In genomic region chr15:42858999-42859789, GRCh38 we compare ENCODE assay signal across 28 cellular contexts.
A peak's percentile ranks its signal among the peaks of the same experiment; 100 is the strongest.
DNase-seq lines count a peak whose midpoint lies in the region; ATAC-seq and TF ChIP-seq lines count a peak whose summit lies in the region.
"Had no signal": no experiment of that assay in that cellular context is flagged by ENCODE, and none has a peak within 500 bp of the region (broad histone marks: within the 10 kb centered on the region; RNA-seq: fewer than 3 reads in every experiment).

No MANE protein-coding gene starts in this region.

- no peak overlapping the region for H2AFZ ChIP-seq in GM23248
- H2AFZ ChIP-seq: GM23338, hepatocyte had no signal

- no peaks in the 10 kb centered on the region for H3K27me3 Mint-ChIP-seq in chondrocyte (ENCODE audit: low read depth)
- H3K27me3 Mint-ChIP-seq: CD4-positive, alpha-beta T cell; natural killer cell treated with Interleukin-12 subunit alpha and Interleukin-12 subunit beta and Interleukin-15 and Interleukin-18, amount 100 ng/mL, for 72 hours had no signal

- H3K27ac Mint-ChIP-seq in chondrocyte (ENCODE audit: unreplicated experiment): peak overlapping the region; percentile 89
- H3K27ac Mint-ChIP-seq: CD4-positive, alpha-beta T cell; GM23338; natural killer cell treated with Interleukin-12 subunit alpha and Interleukin-12 subunit beta and Interleukin-15 and Interleukin-18, amount 100 ng/mL, for 72 hours; T-helper 2 cell treated with Interferon-gamma antibody and Interleukin-4, amounts not matched to agents 5 μg/mL and 100 μg/mL, for 36 hours had no signal

- H3K27me3 ChIP-seq in left ventricle myocardium inferior (ENCODE audit: low read depth) (no peaks in the 10 kb centered on the region), psoas muscle (ENCODE audit: insufficient read depth in 3 of 3, low read length in 2 of 3) (no peaks in the 10 kb centered on the region), GM23248 (replicated peaks; ENCODE audit: insufficient read depth) (no peaks in the 10 kb centered on the region)
- H3K27me3 ChIP-seq: hepatocyte, pancreas, right lobe of liver, stomach, tibial nerve had no signal

- 93 to 98% (median 94%) methylated on average over 2 of the region's 2 CpGs for WGBS in psoas muscle, 3 donors
- WGBS in GM23248 (ENCODE audit: low coverage in 1 of 2, low lambda C conversion rate in 2 of 2, missing lambda C conversion rate in 2 of 2), 2 experiments: 93% methylated on average over 2 of the region's 2 CpGs

- H3F3A ChIP-seq in GM23248 (ENCODE audit: insufficient read depth): no peaks in the 10 kb centered on the region

- H3K9me3 Mint-ChIP-seq in chondrocyte (ENCODE audit: low read depth): peaks cover 20% of the 10 kb centered on the region
- H3K9me3 Mint-ChIP-seq: CD4-positive, alpha-beta T cell; natural killer cell treated with Interleukin-12 subunit alpha and Interleukin-12 subunit beta and Interleukin-15 and Interleukin-18, amount 100 ng/mL, for 72 hours had no signal

- H3K36me3 ChIP-seq in left ventricle myocardium inferior (peaks cover 14% of the 10 kb centered on the region), psoas muscle (ENCODE audit: insufficient read depth in 1 of 2, low read depth in 1 of 2) (no peaks in the 10 kb centered on the region), GM23248 (ENCODE audit: low read depth) (no peaks in the 10 kb centered on the region; the same call in 1 of the 2 replicates)
- H3K36me3 ChIP-seq: pancreas, right lobe of liver had no signal

- no peak overlapping the region for H3K9ac ChIP-seq in GM23248

- H3K4me3 ChIP-seq in left ventricle myocardium inferior: peak overlapping the region; percentile 2
- peak overlapping the region; percentile 8 for H3K4me3 ChIP-seq in psoas muscle
- no peak overlapping the region for H3K4me3 ChIP-seq in GM23248
- H3K4me3 ChIP-seq: GM23338, hepatocyte, pancreas, right lobe of liver, stomach, tibial nerve had no signal

- H3K27ac ChIP-seq in left ventricle myocardium inferior (replicated peaks) (peak overlapping the region; percentile 59), psoas muscle (no peak overlapping the region), GM23248 (no peak overlapping the region)
- H3K27ac ChIP-seq: hepatocyte, pancreas, right lobe of liver, stomach, tibial nerve had no signal

- H3K4me2 ChIP-seq in GM23248 (ENCODE audit: unreplicated experiment): no peak overlapping the region
- H3K4me2 ChIP-seq: GM23338, hepatocyte had no signal

- peaks cover 21% of the 10 kb centered on the region for H3K36me3 Mint-ChIP-seq in chondrocyte (ENCODE audit: low read depth)

- no peaks in the 10 kb centered on the region for H3K9me2 ChIP-seq in GM23248 (ENCODE audit: insufficient read depth)

- intact Hi-C loops in left ventricle myocardium inferior (cut with micrococcal nuclease) (no loop called here), psoas muscle (cut with DNase I) (loop anchor here in 1 of 2 donors (5.0 kb wide), 1 partner anchor 58 kb away; no protein-coding TSS in a partner anchor)

- H3K9me3 ChIP-seq in left ventricle myocardium inferior (replicated peaks): no peaks in the 10 kb centered on the region
- no peaks in the 10 kb centered on the region for H3K9me3 ChIP-seq in psoas muscle
- H3K9me3 ChIP-seq in GM23248 (ENCODE audit: low read depth): no peaks in the 10 kb centered on the region
- H3K9me3 ChIP-seq: pancreas, right lobe of liver, stomach had no signal

- DNase-seq in LHCN-M2 (ENCODE audit: low read depth): peak; percentile 9
- DNase-seq in chondrocyte (ENCODE audit: low spot score): no peak
- DNase-seq in left ventricle myocardium inferior: no peak
- DNase-seq in psoas muscle: no peak
- no peak for DNase-seq in stimulated activated CD4-positive, alpha-beta T cell treated with anti-CD3 and anti-CD28 coated beads, Interleukin-15, amount 100 ng/mL, for 24 hours
- DNase-seq in DMS53 treated with DMSO at 0.1 percent for 48 hours (lab: John Stamatoyannopoulos, UW; ENCODE audit: unreplicated experiment): no peak
- no peak for DNase-seq in NCI-H524 (lab: John Stamatoyannopoulos, UW)
- DNase-seq in GM23248: no peak
- DNase-seq: activated CD4-positive, alpha-beta T cell treated with anti-CD3 and anti-CD28 coated beads for 48 hours; activated naive CD4-positive, alpha-beta T cell treated with Interleukin-2 at 50 U/mL for 16 hours; activated T-cell treated with anti-CD3 and anti-CD28 coated beads, Interleukin-2, amount 50 U/mL, for 48 hours; amniotic stem cell; CD4-positive, alpha-beta T cell; central memory CD4-positive, alpha-beta T cell; foreskin fibroblast; midbrain; MV-4-11; NCI-H146; NCI-H510A treated with DMSO at 0.1 percent for 48 hours; pancreas; right lobe of liver; stomach had no signal

- in situ Hi-C loops in GM23248 (cut with MboI): no loop called here

- peak; percentile 88 to 98 (median 94) for ATAC-seq in psoas muscle
- ATAC-seq: GM23338; left lobe of liver; natural killer cell treated with Interleukin-12 subunit alpha and Interleukin-12 subunit beta and Interleukin-15 and Interleukin-18, amount 100 ng/mL, for 72 hours; pancreas; right lobe of liver had no signal

- 0 out of 2 replicates have a peak, but pooled peaks cover 6% of the 10 kb centered on the region for H4K20me1 ChIP-seq in GM23248 (ENCODE audit: insufficient read depth)

- H3K79me2 ChIP-seq in GM23248 (ENCODE audit: insufficient read depth): peaks cover 11% of the 10 kb centered on the region; the same call in 1 of the 2 replicates
- H3K79me2 ChIP-seq: hepatocyte had no signal

- H3K4me1 Mint-ChIP-seq in chondrocyte (ENCODE audit: low read depth): peaks cover 40% of the 10 kb centered on the region
- H3K4me1 Mint-ChIP-seq: GM23338 had no signal

- H3K4me3 Mint-ChIP-seq in chondrocyte (ENCODE audit: unreplicated experiment): peak overlapping the region; percentile 16
- H3K4me3 Mint-ChIP-seq: CD4-positive, alpha-beta T cell; GM23338; natural killer cell treated with Interleukin-12 subunit alpha and Interleukin-12 subunit beta and Interleukin-15 and Interleukin-18, amount 100 ng/mL, for 72 hours; T-helper 2 cell treated with Interferon-gamma antibody and Interleukin-4, amounts not matched to agents 5 μg/mL and 100 μg/mL, for 36 hours had no signal

- peaks cover 22% of the 10 kb centered on the region for H3K4me1 ChIP-seq in left ventricle myocardium inferior
- peaks cover 23% of the 10 kb centered on the region for H3K4me1 ChIP-seq in psoas muscle
- 0 out of 2 replicates have a peak, but pooled peaks cover 6% of the 10 kb centered on the region for H3K4me1 ChIP-seq in GM23248 (ENCODE audit: insufficient read depth)
- H3K4me1 ChIP-seq: tibial nerve had no signal

- TF ChIP-seq CTCF in chondrocyte (IDR thresholded peaks at IDR 0.05) (no peak), left ventricle myocardium inferior (IDR thresholded peaks at IDR 0.05; ENCODE audit: borderline replicate concordance) (no peak), psoas muscle (IDR thresholded peaks at IDR 0.05) (no peak)
